13 cellular contexts compared by ENCODE assay signal in the genomic region with DNA sequence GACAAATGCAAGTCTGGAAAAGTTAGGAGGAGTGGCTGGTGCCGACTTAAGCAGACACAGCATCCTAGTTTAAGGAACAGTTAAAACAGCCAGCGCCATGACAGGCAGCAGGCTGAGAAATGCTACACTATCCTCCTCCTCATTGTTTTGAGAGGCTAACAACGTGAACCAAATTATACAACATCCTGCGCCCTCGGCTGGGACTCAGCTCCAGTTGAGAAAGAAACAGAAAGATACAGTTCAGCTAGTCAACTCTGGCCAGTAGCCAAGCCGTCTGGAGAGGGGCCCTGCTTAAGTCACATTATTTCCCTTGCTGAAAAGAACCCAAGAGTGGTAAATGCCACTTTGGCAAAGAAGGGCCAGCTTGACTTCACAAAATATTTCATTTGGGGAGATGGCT.
DNase-seq lines count a peak whose midpoint lies in the region; ATAC-seq and TF ChIP-seq lines count a peak whose summit lies in the region.
"Had no signal": no experiment of that assay in that cellular context is flagged by ENCODE, and none has a peak within 500 bp of the region (broad histone marks: within the 10 kb centered on the region; RNA-seq: fewer than 3 reads in every experiment).

No MANE protein-coding gene starts in this region.

- no peaks in the 10 kb centered on the region for H3F3A ChIP-seq in SK-N-SH (replicated peaks; ENCODE audit: insufficient read depth)

- ATAC-seq in SK-N-SH treated with all-trans-retinoic acid at 6 μM for 48 hours (no peak), memory B cell (ENCODE audit: low read depth) (no peak), HG03108 (IDR thresholded peaks at IDR 0.05; ENCODE audit: unreplicated experiment) (no peak)
- ATAC-seq in stimulated activated naive CD8-positive, alpha-beta T cell treated with anti-CD3 and anti-CD28 coated beads, Interleukin-15, Interleukin-2, amounts not matched to agents 100 U/mL and 50 U/mL, for 24 hours = no peak
- ATAC-seq: activated CD8-positive, alpha-beta T cell treated with anti-CD3 and anti-CD28 coated beads for 36 hours; GM12878 had no signal

- no peaks in the 10 kb centered on the region for H3K9me2 ChIP-seq in SK-N-SH

- no peaks in the 10 kb centered on the region for H3K4me1 ChIP-seq in SK-N-SH (ENCODE audit: control insufficient read depth in 1 of 2, insufficient read depth in 2 of 2, low read depth in 1 of 2, low read length in 1 of 2)
- no peaks in the 10 kb centered on the region for H3K4me1 ChIP-seq in CD4-positive, alpha-beta memory T cell (ENCODE audit: insufficient read depth, low read length)

- CTCF ChIA-PET in SK-N-SH (lab: Yijun Ruan, JAX) = interaction anchor here (1.1 kb wide), 1 partner anchor 20 kb away, joined by 3 read pairs; no protein-coding TSS in a partner anchor
- CTCF ChIA-PET in CD4-positive, alpha-beta memory T cell (lab: Charles Lee; ENCODE audit: partially characterized antibody) = no interaction called here

- peak overlapping the region; percentile 40; the same call in 1 of the 2 replicates for H3K4me2 ChIP-seq in SK-N-SH

- no peaks in the 10 kb centered on the region for H3K27me3 Mint-ChIP-seq in dendritic cell treated with granulocyte-macrophage colony-stimulating factor and Interleukin-4, amounts not matched to agents 40 ng/mL and 50 ng/mL, for 4 days
- no peaks in the 10 kb centered on the region for H3K27me3 Mint-ChIP-seq in memory B cell
- H3K27me3 Mint-ChIP-seq in CD4-positive, alpha-beta memory T cell = peaks cover 0 to 3% of the 10 kb centered on the region in 2 donors
- H3K27me3 Mint-ChIP-seq: activated CD8-positive, alpha-beta T cell treated with anti-CD3 and anti-CD28 coated beads for 36 hours had no signal

- 31% methylated on average over 6 of the region's 6 CpGs for WGBS in SK-N-SH (ENCODE audit: low lambda C conversion rate)

- 0 out of 4 replicates have a peak overlapping the region, but pooled peaks of 1 of the 2 experiments have one; percentile 4 for H3K4me3 ChIP-seq in SK-N-SH (ENCODE audit: low read depth in 2 of 2, low read length in 1 of 2)
- no peak overlapping the region for H3K4me3 ChIP-seq in CD4-positive, alpha-beta memory T cell (ENCODE audit: low read length in 2 of 2)
- H3K4me3 ChIP-seq: GM12878 had no signal

- TF ChIP-seq RAD21 in SK-N-SH (IDR thresholded peaks at IDR 0.05; ENCODE audit: low read length) = no peak

- H3K9me3 Mint-ChIP-seq in dendritic cell treated with granulocyte-macrophage colony-stimulating factor and Interleukin-4, amounts not matched to agents 40 ng/mL and 50 ng/mL, for 4 days = peaks cover 9% of the 10 kb centered on the region
- H3K9me3 Mint-ChIP-seq in memory B cell = peaks cover under 1% of the 10 kb centered on the region
- peaks cover 0 to 2% (median 0%) of the 10 kb centered on the region in 8 donors for H3K9me3 Mint-ChIP-seq in CD4-positive, alpha-beta memory T cell
- H3K9me3 Mint-ChIP-seq: activated CD8-positive, alpha-beta T cell treated with anti-CD3 and anti-CD28 coated beads for 36 hours had no signal

- no peaks in the 10 kb centered on the region for H3K79me2 ChIP-seq in SK-N-SH (ENCODE audit: insufficient read depth)

- peaks cover 47% of the 10 kb centered on the region for H3K36me3 Mint-ChIP-seq in dendritic cell treated with granulocyte-macrophage colony-stimulating factor and Interleukin-4, amounts not matched to agents 40 ng/mL and 50 ng/mL, for 4 days (ENCODE audit: low read depth)
- peaks cover 51% of the 10 kb centered on the region for H3K36me3 Mint-ChIP-seq in memory B cell
- no peaks in the 10 kb centered on the region for H3K36me3 Mint-ChIP-seq in CD4-positive, alpha-beta memory T cell

- POLR2A ChIA-PET in SK-N-SH (lab: Yijun Ruan, JAX) = no interaction called here
- POLR2A ChIA-PET in CD4-positive, alpha-beta memory T cell (lab: Charles Lee; ENCODE audit: partially characterized antibody) = no interaction called here

- no peaks in the 10 kb centered on the region for H3K9me3 ChIP-seq in SK-N-SH
- no peaks in the 10 kb centered on the region for H3K9me3 ChIP-seq in CD4-positive, alpha-beta memory T cell (ENCODE audit: control insufficient read depth in 1 of 2, low read length in 2 of 2)

- TF ChIP-seq EP300 in SK-N-SH (IDR thresholded peaks at IDR 0.05; ENCODE audit: borderline replicate concordance in 1 of 2, low read depth in 1 of 2, low read length in 1 of 2) = no peak

- H3K27ac Mint-ChIP-seq in dendritic cell treated with granulocyte-macrophage colony-stimulating factor and Interleukin-4, amounts not matched to agents 40 ng/mL and 50 ng/mL, for 4 days = peak overlapping the region; percentile 22
- peak overlapping the region; percentile 91 for H3K27ac Mint-ChIP-seq in memory B cell
- H3K27ac Mint-ChIP-seq in CD4-positive, alpha-beta memory T cell = no peak overlapping the region
- H3K27ac Mint-ChIP-seq: activated CD8-positive, alpha-beta T cell treated with anti-CD3 and anti-CD28 coated beads for 36 hours had no signal

- H3K36me3 ChIP-seq in SK-N-SH (replicated peaks in 1 of 2; ENCODE audit: control insufficient read depth in 1 of 2, insufficient read depth in 2 of 2, low read length in 1 of 2) = peaks cover 3 to 10% of the 10 kb centered on the region in 2 experiments
- H3K36me3 ChIP-seq in CD4-positive, alpha-beta memory T cell (ENCODE audit: insufficient read depth, low read length) = no peaks in the 10 kb centered on the region

- H3K9ac ChIP-seq in SK-N-SH = no peak overlapping the region

- DNase-seq in SK-N-SH (no peak), memory B cell (ENCODE audit: low spot score in 2 of 2) (no peak)
- no peak for DNase-seq in CD4-positive, alpha-beta memory T cell
- DNase-seq in stimulated activated naive CD8-positive, alpha-beta T cell treated with anti-CD3 and anti-CD28 coated beads, Interleukin-15, Interleukin-2, amounts not matched to agents 100 U/mL and 50 U/mL, for 24 hours = no peak
- no peak for DNase-seq in stimulated activated CD4-positive, alpha-beta T cell treated with anti-CD3 and anti-CD28 coated beads, Interleukin-2, amount 100 ng/mL, for 24 hours
- DNase-seq: activated CD8-positive, alpha-beta T cell treated with anti-CD3 and anti-CD28 coated beads for 36 hours; activated naive CD4-positive, alpha-beta T cell treated with Interleukin-2 at 50 U/mL for 16 hours; GOT3; NCI-H226 had no signal

- no peak overlapping the region for H2AFZ ChIP-seq in SK-N-SH (ENCODE audit: low read depth)

- H3K27ac ChIP-seq in SK-N-SH (ENCODE audit: low read depth in 2 of 2, low read length in 1 of 2) = no peak overlapping the region
- H3K27ac ChIP-seq in CD4-positive, alpha-beta memory T cell (ENCODE audit: low read depth, low read length) = no peak overlapping the region

- intact Hi-C loops in dendritic cell treated with granulocyte-macrophage colony-stimulating factor and Interleukin-4, amounts not matched to agents 40 ng/mL and 50 ng/mL, for 4 days (cut with micrococcal nuclease) = no loop called here
- intact Hi-C loops in CD4-positive, alpha-beta memory T cell (cut with micrococcal nuclease) = no loop called here

- H4K20me1 ChIP-seq in SK-N-SH (ENCODE audit: insufficient read depth) = no peaks in the 10 kb centered on the region

- H3K4me1 Mint-ChIP-seq in dendritic cell treated with granulocyte-macrophage colony-stimulating factor and Interleukin-4, amounts not matched to agents 40 ng/mL and 50 ng/mL, for 4 days (ENCODE audit: low read depth) = peaks cover 33% of the 10 kb centered on the region
- peaks cover 26% of the 10 kb centered on the region for H3K4me1 Mint-ChIP-seq in memory B cell
- no peaks in the 10 kb centered on the region for H3K4me1 Mint-ChIP-seq in CD4-positive, alpha-beta memory T cell

- H3K4me3 Mint-ChIP-seq in dendritic cell treated with granulocyte-macrophage colony-stimulating factor and Interleukin-4, amounts not matched to agents 40 ng/mL and 50 ng/mL, for 4 days = no peak overlapping the region
- no peak overlapping the region for H3K4me3 Mint-ChIP-seq in memory B cell
- H3K4me3 Mint-ChIP-seq in CD4-positive, alpha-beta memory T cell = no peak overlapping the region
- H3K4me3 Mint-ChIP-seq: activated CD8-positive, alpha-beta T cell treated with anti-CD3 and anti-CD28 coated beads for 36 hours had no signal

- H3K27me3 ChIP-seq in SK-N-SH (ENCODE audit: insufficient read depth) = no peaks in the 10 kb centered on the region
- no peaks in the 10 kb centered on the region for H3K27me3 ChIP-seq in CD4-positive, alpha-beta memory T cell (ENCODE audit: insufficient read depth, low read length)

- no peak for TF ChIP-seq CTCF in SK-N-SH (IDR thresholded peaks at IDR 0.05)

TF ChIP-seq in SK-N-SH, 30 proteins besides CTCF, POLR2A, EP300 and RAD21 (continues in another document):
- TF ChIP-seq PBX3 (IDR thresholded peaks at IDR 0.05) (no peak), CHD2 (IDR thresholded peaks at IDR 0.05; ENCODE audit: low read length, partially characterized antibody) (no peak)

TF ChIP-seq in SK-N-SH treated with all-trans-retinoic acid at 6 μM for 48 hours, 23 proteins besides CTCF, POLR2A, EP300 and RAD21 (continues in another document):
- TF ChIP-seq CREB5 (CRISPR knock-in tag; IDR thresholded peaks at IDR 0.05; ENCODE audit: low read depth) (no peak), ESRRG (CRISPR knock-in tag; IDR thresholded peaks at IDR 0.05) (no peak), PATZ1 (CRISPR knock-in tag; IDR thresholded peaks at IDR 0.05; ENCODE audit: borderline replicate concordance) (no peak)

Comparison
In these comparisons a context has a peak if more than half of its experiments do, and no peak if none do; other contexts are left out.
1. H3K27ac Mint-ChIP-seq: peak in dendritic cell treated with granulocyte-macrophage colony-stimulating factor and Interleukin-4, amounts not matched to agents 40 ng/mL and 50 ng/mL, for 4 days (single experiment) and memory B cell (single experiment); none in CD4-positive, alpha-beta memory T cell (0 of 7).